8 cellular contexts compared by ENCODE assay signal in the genomic region with DNA sequence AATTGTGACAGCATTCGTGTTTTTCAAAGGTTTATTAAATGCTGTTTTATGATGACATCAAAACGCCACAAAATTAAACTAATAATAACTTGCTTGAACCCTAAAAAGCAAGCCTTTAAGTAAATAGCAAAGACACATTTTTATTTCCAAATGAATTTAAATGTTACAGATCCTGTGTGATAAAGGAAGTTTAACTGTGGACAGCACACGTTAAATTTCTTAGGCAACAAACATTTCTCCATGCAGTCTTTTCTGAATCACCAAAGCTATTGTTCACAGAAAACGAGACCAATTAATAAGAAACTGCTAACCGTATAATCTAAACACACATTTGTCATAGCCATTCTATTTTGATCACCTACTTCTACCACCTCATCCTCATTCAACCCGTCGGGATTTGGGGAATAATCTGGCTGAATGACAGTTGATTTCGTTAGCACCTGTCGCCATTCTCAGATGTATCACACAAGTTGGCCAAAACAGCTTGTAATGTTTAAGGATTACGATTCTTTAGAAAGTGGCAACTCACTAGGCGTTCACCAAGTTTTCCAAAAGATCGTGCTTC. TPM values are rescaled to one million over a fixed set of nuclear protein-coding genes. Genes with fewer than 3 reads are reported as not detected.
DNase-seq lines count a peak whose midpoint lies in the region; ATAC-seq and TF ChIP-seq lines count a peak whose summit lies in the region.

No MANE protein-coding gene starts in this region.

- no peak overlapping the region for H4K12ac ChIP-seq in trophoblast cell (ENCODE audit: low read depth, low read length)

- H3K79me2 ChIP-seq in PC-9 (ENCODE audit: low read depth) (peaks cover 60% of the 10 kb centered on the region), trophoblast cell (ENCODE audit: control insufficient read depth, insufficient read depth, low read length, poor library complexity) (peaks cover 16% of the 10 kb centered on the region)

- H3K9me2 ChIP-seq in PC-9 (ENCODE audit: insufficient read depth), result no peaks in the 10 kb centered on the region

- WGBS in trophoblast cell (ENCODE audit: extremely low coverage, insufficient coverage, insufficient read length), result no CpG with 5 or more reads among the region's 12 CpGs

- H3K27ac ChIP-seq in PC-9, result peak overlapping the region; percentile 16
- no peak overlapping the region for H3K27ac ChIP-seq in trophoblast cell (ENCODE audit: low read depth, low read length)

- H3K4me1 ChIP-seq in PC-9 (replicated peaks; ENCODE audit: insufficient read depth) (peaks cover 14% of the 10 kb centered on the region), trophoblast cell (ENCODE audit: control insufficient read depth in 1 of 2, insufficient read depth in 2 of 2, low read length in 2 of 2) (peaks cover 0 to 2% of the 10 kb centered on the region in 2 experiments)

- H3K18ac ChIP-seq in trophoblast cell (ENCODE audit: low read length), result no peak overlapping the region

- peak overlapping the region; percentile 32 for H3K14ac ChIP-seq in trophoblast cell (ENCODE audit: low read length)

- H3K27me3 ChIP-seq in PC-9 (ENCODE audit: insufficient read depth, low read depth), result no peaks in the 10 kb centered on the region
- H3K27me3 ChIP-seq in trophoblast cell (ENCODE audit: insufficient read depth, low read length), result no peaks in the 10 kb centered on the region

- H2AFZ ChIP-seq in PC-9 (peak overlapping the region; percentile 85), trophoblast cell (ENCODE audit: insufficient read depth, low read length, poor library complexity) (peak overlapping the region; percentile 93)

- no peak for TF ChIP-seq CTCF in PC-9 (conservative IDR thresholded peaks at IDR 0.05)
- TF ChIP-seq CTCF in epithelial cell of proximal tubule (conservative IDR thresholded peaks at IDR 0.05; ENCODE audit: low read depth, low read length), result no peak

- no peak overlapping the region for H2BK120ac ChIP-seq in trophoblast cell (ENCODE audit: insufficient read depth, low read length, poor library complexity)

- BruUV-seq in PC-9 (replicated peaks; lab: Mats Ljungman, UMichigan), result TSS peak; percentile 46

- peaks cover 16% of the 10 kb centered on the region for H3K79me1 ChIP-seq in trophoblast cell (ENCODE audit: low read length)

- peak overlapping the region; percentile 92 for H3K9ac ChIP-seq in trophoblast cell (ENCODE audit: low read length)

- H3K23ac ChIP-seq in trophoblast cell (ENCODE audit: low read length), result no peak overlapping the region

- no peak for ATAC-seq in HG03097 (IDR thresholded peaks at IDR 0.05; ENCODE audit: low FRiP score, unreplicated experiment)
- no peak for ATAC-seq in left lobe of liver
- no peak for ATAC-seq in GM18511 (IDR thresholded peaks at IDR 0.05; ENCODE audit: unreplicated experiment)

- DNase-seq in NCI-H1694 (lab: John Stamatoyannopoulos, UW), result peak; percentile 47
- DNase-seq in NCI-H1694 treated with DMSO at 0.1 percent for 48 hours (lab: John Stamatoyannopoulos, UW), result no peak
- no peak for DNase-seq in PC-9
- DNase-seq in epithelial cell of proximal tubule (ENCODE audit: low read depth), result no peak
- DNase-seq in trophoblast cell, result no peak
- DNase-seq in left lobe of liver (ENCODE audit: low spot score), result no peak

- intact Hi-C loops in PC-9 (cut with micrococcal nuclease; ENCODE audit: unreplicated experiment), result loop anchor here (2.0 to 5.0 kb wide), 2 partner anchors 80 to 105 kb away; no protein-coding TSS in a partner anchor

- CTCF ChIA-PET in PC-9 (lab: Charles Lee), result interaction anchor here (0.6 kb wide), 1 partner anchor 426 kb away, joined by 3 read pairs; no protein-coding TSS in a partner anchor

- H4K8ac ChIP-seq in trophoblast cell (ENCODE audit: low read depth, low read length), result no peak overlapping the region

- H4K91ac ChIP-seq in trophoblast cell (ENCODE audit: low read depth, low read length), result peak overlapping the region; percentile 2

- peak overlapping the region; percentile 88 for H3K4me3 ChIP-seq in PC-9
- H3K4me3 ChIP-seq in epithelial cell of proximal tubule (ENCODE audit: low read depth, low read length), result peak overlapping the region; percentile 76
- H3K4me3 ChIP-seq in trophoblast cell (ENCODE audit: low read depth, low read length), result peak overlapping the region; percentile 94

- POLR2A ChIA-PET in PC-9 (lab: Charles Lee; ENCODE audit: unreplicated experiment), result interaction anchor here (0.8 kb wide), 1 partner anchor 58 kb away, joined by 3 read pairs; no protein-coding TSS in a partner anchor

- H3K36me3 ChIP-seq in PC-9 (ENCODE audit: low read depth) (no peaks in the 10 kb centered on the region), trophoblast cell (ENCODE audit: control insufficient read depth in 1 of 2, insufficient read depth in 2 of 2, low read length in 2 of 2) (no peaks in the 10 kb centered on the region)

- H2BK12ac ChIP-seq in trophoblast cell (ENCODE audit: low read length), result no peak overlapping the region

- peaks cover 4% of the 10 kb centered on the region; the same call in 1 of the 2 replicates for H3F3A ChIP-seq in PC-9 (ENCODE audit: insufficient read depth, low read depth)

- peak overlapping the region; percentile 68 for H3K4ac ChIP-seq in trophoblast cell (ENCODE audit: low read depth, low read length)

- H3K9me3 ChIP-seq in PC-9 (ENCODE audit: insufficient read depth, low read depth), result no peaks in the 10 kb centered on the region
- no peaks in the 10 kb centered on the region for H3K9me3 ChIP-seq in trophoblast cell (ENCODE audit: insufficient read depth, low read depth, low read length)

- H2AK5ac ChIP-seq in trophoblast cell (ENCODE audit: low read length), result no peak overlapping the region

- H2BK5ac ChIP-seq in trophoblast cell (ENCODE audit: low read depth, low read length, poor library complexity), result no peak overlapping the region

- 0 out of 2 replicates have a peak, but pooled peaks cover 5% of the 10 kb centered on the region for H4K20me1 ChIP-seq in PC-9 (ENCODE audit: insufficient read depth)

- H3K4me2 ChIP-seq in PC-9, result peak overlapping the region; percentile 74
- H3K4me2 ChIP-seq in trophoblast cell (ENCODE audit: low read length), result peak overlapping the region; percentile 99

RNA-seq across cellular contexts. Expression of a gene that starts 1.3 kb away (rescaled TPM):
- total RNA-seq in PC-9 (2021), result 32.6 and 48.6 TPM in 2 replicates
- total RNA-seq in epithelial cell of proximal tubule, result 24.9 and 26.5 TPM in 2 replicates
- 28.8 and 29.8 TPM in 2 replicates for polyA plus RNA-seq in trophoblast cell (2013)
- total RNA-seq in left lobe of liver, result 2.5 TPM
